Comparison of ENCODE assay signal across 1 cellular context in the genomic region with DNA sequence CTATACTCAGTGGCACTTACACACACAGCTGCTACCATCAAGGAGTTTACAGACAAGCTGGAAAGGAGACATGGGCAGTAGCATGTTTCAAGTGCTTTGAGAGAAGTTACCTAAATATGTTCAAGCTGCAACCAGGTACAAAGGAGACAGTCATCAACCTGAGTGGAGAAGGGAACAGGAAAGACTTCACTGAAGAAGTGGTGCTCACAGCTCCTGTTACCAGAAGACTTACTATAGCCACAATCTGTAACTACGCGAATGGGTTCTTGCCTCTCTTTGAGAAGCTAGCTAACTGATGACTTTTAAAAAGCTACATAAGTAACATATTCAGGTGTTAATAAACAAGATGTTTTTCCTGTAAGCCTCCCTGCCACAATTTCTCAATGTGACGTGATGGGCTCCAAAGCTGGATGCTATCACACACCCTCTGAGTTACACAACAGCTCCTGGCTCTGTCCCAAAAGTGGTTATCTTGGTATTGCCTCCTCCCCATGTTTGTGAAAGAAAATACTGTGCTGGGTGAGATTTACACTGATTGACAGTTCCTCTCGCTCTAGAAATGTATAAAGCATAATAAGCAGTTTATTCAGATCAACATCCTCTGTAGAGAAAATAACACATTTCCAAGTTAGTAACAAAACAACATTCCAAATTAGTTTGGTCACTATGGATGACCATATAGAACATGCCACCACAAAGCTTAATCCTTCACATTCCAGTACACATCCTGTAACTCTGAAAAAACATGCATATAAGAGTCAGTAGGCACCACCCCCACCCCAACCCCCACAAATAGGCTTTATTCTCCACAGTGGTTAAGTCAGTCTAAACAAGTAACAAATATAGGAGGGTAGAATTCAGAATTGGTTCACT.
TF ChIP-seq lines count a peak whose summit lies in the region.

No MANE protein-coding gene starts in this region.

TF ChIP-seq in K562, 482 proteins besides CTCF, POLR2A, EP300 and RAD21 (continued from another document and continues in another):
- TF ChIP-seq, protein P1, sequence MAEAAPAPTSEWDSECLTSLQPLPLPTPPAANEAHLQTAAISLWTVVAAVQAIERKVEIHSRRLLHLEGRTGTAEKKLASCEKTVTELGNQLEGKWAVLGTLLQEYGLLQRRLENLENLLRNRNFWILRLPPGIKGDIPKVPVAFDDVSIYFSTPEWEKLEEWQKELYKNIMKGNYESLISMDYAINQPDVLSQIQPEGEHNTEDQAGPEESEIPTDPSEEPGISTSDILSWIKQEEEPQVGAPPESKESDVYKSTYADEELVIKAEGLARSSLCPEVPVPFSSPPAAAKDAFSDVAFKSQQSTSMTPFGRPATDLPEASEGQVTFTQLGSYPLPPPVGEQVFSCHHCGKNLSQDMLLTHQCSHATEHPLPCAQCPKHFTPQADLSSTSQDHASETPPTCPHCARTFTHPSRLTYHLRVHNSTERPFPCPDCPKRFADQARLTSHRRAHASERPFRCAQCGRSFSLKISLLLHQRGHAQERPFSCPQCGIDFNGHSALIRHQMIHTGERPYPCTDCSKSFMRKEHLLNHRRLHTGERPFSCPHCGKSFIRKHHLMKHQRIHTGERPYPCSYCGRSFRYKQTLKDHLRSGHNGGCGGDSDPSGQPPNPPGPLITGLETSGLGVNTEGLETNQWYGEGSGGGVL (CRISPR knock-in tag; IDR thresholded peaks at IDR 0.05): no peak
- TF ChIP-seq ZNF717 (CRISPR knock-in tag; IDR thresholded peaks at IDR 0.05): no peak
- peak; percentile 51; the same call in 1 of the 2 replicates for TF ChIP-seq GATA2 (CRISPR knock-in tag; IDR thresholded peaks at IDR 0.05)
- TF ChIP-seq ZNF764 (CRISPR knock-in tag; IDR thresholded peaks at IDR 0.05; ENCODE audit: low read depth): no peak
- no peak for TF ChIP-seq BRD4 (IDR thresholded peaks at IDR 0.05)
- TF ChIP-seq KDM5B (IDR thresholded peaks at IDR 0.05; ENCODE audit: insufficient replicate concordance, low read depth, low read length): no peak
- TF ChIP-seq, protein P2, sequence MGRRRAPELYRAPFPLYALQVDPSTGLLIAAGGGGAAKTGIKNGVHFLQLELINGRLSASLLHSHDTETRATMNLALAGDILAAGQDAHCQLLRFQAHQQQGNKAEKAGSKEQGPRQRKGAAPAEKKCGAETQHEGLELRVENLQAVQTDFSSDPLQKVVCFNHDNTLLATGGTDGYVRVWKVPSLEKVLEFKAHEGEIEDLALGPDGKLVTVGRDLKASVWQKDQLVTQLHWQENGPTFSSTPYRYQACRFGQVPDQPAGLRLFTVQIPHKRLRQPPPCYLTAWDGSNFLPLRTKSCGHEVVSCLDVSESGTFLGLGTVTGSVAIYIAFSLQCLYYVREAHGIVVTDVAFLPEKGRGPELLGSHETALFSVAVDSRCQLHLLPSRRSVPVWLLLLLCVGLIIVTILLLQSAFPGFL (CRISPR knock-in tag; IDR thresholded peaks at IDR 0.05): no peak
- no peak for TF ChIP-seq ELF1 (tag; IDR thresholded peaks at IDR 0.05)
- peak; percentile 61; the same call in 1 of the 2 replicates for TF ChIP-seq C11orf30 (IDR thresholded peaks at IDR 0.05; ENCODE audit: low read depth)
- TF ChIP-seq YBX1 (IDR thresholded peaks at IDR 0.05): no peak
- TF ChIP-seq, protein P3, sequence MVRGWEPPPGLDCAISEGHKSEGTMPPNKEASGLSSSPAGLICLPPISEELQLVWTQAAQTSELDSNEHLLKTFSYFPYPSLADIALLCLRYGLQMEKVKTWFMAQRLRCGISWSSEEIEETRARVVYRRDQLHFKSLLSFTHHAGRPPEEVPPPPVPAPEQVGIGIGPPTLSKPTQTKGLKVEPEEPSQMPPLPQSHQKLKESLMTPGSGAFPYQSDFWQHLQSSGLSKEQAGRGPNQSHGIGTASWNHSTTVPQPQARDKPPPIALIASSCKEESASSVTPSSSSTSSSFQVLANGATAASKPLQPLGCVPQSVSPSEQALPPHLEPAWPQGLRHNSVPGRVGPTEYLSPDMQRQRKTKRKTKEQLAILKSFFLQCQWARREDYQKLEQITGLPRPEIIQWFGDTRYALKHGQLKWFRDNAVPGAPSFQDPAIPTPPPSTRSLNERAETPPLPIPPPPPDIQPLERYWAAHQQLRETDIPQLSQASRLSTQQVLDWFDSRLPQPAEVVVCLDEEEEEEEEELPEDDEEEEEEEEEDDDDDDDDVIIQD (CRISPR knock-in tag; IDR thresholded peaks at IDR 0.05): no peak
- peak; percentile 16; the same call in 1 of the 2 replicates for TF ChIP-seq MAFF (IDR thresholded peaks at IDR 0.05; ENCODE audit: low read length)
- no peak for TF ChIP-seq TFAM (CRISPR knock-in tag; conservative IDR thresholded peaks at IDR 0.05)
- no peak for TF ChIP-seq CHD2 (IDR thresholded peaks at IDR 0.05; ENCODE audit: low read depth, low read length)
- TF ChIP-seq FOXJ2 (tag; IDR thresholded peaks at IDR 0.05): peak; percentile 79; the same call in 1 of the 2 replicates
- TF ChIP-seq POLR2G (IDR thresholded peaks at IDR 0.05; ENCODE audit: low read depth, low read length): no peak
- TF ChIP-seq MED1 (CRISPR knock-in tag; IDR thresholded peaks at IDR 0.05; ENCODE audit: borderline replicate concordance): no peak
- peak; percentile 71 for TF ChIP-seq HDAC3 (IDR thresholded peaks at IDR 0.05; ENCODE audit: borderline replicate concordance, partially characterized antibody)
- no peak for TF ChIP-seq XRCC3 (IDR thresholded peaks at IDR 0.05)
- TF ChIP-seq, protein P4, sequence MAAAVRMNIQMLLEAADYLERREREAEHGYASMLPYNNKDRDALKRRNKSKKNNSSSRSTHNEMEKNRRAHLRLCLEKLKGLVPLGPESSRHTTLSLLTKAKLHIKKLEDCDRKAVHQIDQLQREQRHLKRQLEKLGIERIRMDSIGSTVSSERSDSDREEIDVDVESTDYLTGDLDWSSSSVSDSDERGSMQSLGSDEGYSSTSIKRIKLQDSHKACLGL (CRISPR knock-in tag; IDR thresholded peaks at IDR 0.05; ENCODE audit: borderline replicate concordance, poor library complexity, severe bottlenecking): no peak
- no peak for TF ChIP-seq RB1 (IDR thresholded peaks at IDR 0.05; ENCODE audit: low read depth)
- peak; percentile 62 for TF ChIP-seq MTA2 (IDR thresholded peaks at IDR 0.05; ENCODE audit: low read depth)
- TF ChIP-seq SMARCB1 (IDR thresholded peaks at IDR 0.05; ENCODE audit: insufficient read length, low read depth): no peak
- TF ChIP-seq, protein P5, sequence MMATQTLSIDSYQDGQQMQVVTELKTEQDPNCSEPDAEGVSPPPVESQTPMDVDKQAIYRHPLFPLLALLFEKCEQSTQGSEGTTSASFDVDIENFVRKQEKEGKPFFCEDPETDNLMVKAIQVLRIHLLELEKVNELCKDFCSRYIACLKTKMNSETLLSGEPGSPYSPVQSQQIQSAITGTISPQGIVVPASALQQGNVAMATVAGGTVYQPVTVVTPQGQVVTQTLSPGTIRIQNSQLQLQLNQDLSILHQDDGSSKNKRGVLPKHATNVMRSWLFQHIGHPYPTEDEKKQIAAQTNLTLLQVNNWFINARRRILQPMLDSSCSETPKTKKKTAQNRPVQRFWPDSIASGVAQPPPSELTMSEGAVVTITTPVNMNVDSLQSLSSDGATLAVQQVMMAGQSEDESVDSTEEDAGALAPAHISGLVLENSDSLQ (IDR thresholded peaks at IDR 0.05): peak; percentile 96
- TF ChIP-seq EP400 (IDR thresholded peaks at IDR 0.05): no peak
- TF ChIP-seq, protein P6, sequence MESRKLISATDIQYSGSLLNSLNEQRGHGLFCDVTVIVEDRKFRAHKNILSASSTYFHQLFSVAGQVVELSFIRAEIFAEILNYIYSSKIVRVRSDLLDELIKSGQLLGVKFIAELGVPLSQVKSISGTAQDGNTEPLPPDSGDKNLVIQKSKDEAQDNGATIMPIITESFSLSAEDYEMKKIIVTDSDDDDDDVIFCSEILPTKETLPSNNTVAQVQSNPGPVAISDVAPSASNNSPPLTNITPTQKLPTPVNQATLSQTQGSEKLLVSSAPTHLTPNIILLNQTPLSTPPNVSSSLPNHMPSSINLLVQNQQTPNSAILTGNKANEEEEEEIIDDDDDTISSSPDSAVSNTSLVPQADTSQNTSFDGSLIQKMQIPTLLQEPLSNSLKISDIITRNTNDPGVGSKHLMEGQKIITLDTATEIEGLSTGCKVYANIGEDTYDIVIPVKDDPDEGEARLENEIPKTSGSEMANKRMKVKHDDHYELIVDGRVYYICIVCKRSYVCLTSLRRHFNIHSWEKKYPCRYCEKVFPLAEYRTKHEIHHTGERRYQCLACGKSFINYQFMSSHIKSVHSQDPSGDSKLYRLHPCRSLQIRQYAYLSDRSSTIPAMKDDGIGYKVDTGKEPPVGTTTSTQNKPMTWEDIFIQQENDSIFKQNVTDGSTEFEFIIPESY (CRISPR knock-in tag; IDR thresholded peaks at IDR 0.05): no peak
- no peak for TF ChIP-seq TAF15 (IDR thresholded peaks at IDR 0.05; ENCODE audit: low read depth, low read length)
- no peak for TF ChIP-seq SPI1 (IDR thresholded peaks at IDR 0.05; ENCODE audit: borderline replicate concordance, low read depth, low read length)
- no peak for TF ChIP-seq MECOM (CRISPR knock-in tag; IDR thresholded peaks at IDR 0.05)
- no peak for TF ChIP-seq HMG20A (CRISPR knock-in tag; conservative IDR thresholded peaks at IDR 0.05)
- no peak for TF ChIP-seq MEF2A (IDR thresholded peaks at IDR 0.05; ENCODE audit: control insufficient read depth, low read depth, low read length)
- no peak for TF ChIP-seq CHD4 (IDR thresholded peaks at IDR 0.05; ENCODE audit: insufficient read depth, insufficient replicate concordance, low read depth, low read length, poor library complexity, severe bottlenecking)
- TF ChIP-seq EHMT2 (IDR thresholded peaks at IDR 0.05): no peak
- TF ChIP-seq, protein P7, sequence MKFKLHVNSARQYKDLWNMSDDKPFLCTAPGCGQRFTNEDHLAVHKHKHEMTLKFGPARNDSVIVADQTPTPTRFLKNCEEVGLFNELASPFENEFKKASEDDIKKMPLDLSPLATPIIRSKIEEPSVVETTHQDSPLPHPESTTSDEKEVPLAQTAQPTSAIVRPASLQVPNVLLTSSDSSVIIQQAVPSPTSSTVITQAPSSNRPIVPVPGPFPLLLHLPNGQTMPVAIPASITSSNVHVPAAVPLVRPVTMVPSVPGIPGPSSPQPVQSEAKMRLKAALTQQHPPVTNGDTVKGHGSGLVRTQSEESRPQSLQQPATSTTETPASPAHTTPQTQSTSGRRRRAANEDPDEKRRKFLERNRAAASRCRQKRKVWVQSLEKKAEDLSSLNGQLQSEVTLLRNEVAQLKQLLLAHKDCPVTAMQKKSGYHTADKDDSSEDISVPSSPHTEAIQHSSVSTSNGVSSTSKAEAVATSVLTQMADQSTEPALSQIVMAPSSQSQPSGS (CRISPR knock-in tag; IDR thresholded peaks at IDR 0.05): no peak
- no peak for TF ChIP-seq ZNF766 (CRISPR knock-in tag; conservative IDR thresholded peaks at IDR 0.05)
- no peak for TF ChIP-seq ZNF282 (CRISPR knock-in tag; IDR thresholded peaks at IDR 0.05)
- no peak for TF ChIP-seq NR2F6 (CRISPR knock-in tag; IDR thresholded peaks at IDR 0.05)
- no peak for TF ChIP-seq SNRNP70 (optimal IDR thresholded peaks at IDR 0.05; ENCODE audit: low read depth, low read length)
- no peak for TF ChIP-seq PCBP2 (IDR thresholded peaks at IDR 0.05; ENCODE audit: low read depth, low read length, poor library complexity, severe bottlenecking)
- no peak for TF ChIP-seq RNF2 (IDR thresholded peaks at IDR 0.05)
- TF ChIP-seq, protein P8, sequence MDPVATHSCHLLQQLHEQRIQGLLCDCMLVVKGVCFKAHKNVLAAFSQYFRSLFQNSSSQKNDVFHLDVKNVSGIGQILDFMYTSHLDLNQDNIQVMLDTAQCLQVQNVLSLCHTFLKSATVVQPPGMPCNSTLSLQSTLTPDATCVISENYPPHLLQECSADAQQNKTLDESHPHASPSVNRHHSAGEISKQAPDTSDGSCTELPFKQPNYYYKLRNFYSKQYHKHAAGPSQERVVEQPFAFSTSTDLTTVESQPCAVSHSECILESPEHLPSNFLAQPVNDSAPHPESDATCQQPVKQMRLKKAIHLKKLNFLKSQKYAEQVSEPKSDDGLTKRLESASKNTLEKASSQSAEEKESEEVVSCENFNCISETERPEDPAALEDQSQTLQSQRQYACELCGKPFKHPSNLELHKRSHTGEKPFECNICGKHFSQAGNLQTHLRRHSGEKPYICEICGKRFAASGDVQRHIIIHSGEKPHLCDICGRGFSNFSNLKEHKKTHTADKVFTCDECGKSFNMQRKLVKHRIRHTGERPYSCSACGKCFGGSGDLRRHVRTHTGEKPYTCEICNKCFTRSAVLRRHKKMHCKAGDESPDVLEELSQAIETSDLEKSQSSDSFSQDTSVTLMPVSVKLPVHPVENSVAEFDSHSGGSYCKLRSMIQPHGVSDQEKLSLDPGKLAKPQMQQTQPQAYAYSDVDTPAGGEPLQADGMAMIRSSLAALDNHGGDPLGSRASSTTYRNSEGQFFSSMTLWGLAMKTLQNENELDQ (CRISPR knock-in tag; IDR thresholded peaks at IDR 0.05; ENCODE audit: borderline replicate concordance): no peak
- TF ChIP-seq SETDB1 (IDR thresholded peaks at IDR 0.05; ENCODE audit: low read length): no peak
- TF ChIP-seq, protein P9, sequence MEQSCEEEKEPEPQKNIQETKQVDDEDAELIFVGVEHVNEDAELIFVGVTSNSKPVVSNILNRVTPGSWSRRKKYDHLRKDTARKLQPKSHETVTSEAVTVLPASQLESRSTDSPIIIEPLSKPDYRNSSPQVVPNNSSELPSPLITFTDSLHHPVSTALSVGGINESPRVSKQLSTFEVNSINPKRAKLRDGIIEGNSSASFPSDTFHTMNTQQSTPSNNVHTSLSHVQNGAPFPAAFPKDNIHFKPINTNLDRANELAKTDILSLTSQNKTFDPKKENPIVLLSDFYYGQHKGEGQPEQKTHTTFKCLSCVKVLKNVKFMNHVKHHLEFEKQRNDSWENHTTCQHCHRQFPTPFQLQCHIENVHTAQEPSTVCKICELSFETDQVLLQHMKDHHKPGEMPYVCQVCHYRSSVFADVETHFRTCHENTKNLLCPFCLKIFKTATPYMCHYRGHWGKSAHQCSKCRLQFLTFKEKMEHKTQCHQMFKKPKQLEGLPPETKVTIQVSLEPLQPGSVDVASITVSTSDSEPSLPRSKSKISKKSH (CRISPR knock-in tag; IDR thresholded peaks at IDR 0.05): no peak
- no peak for TF ChIP-seq ZNF23 (CRISPR knock-in tag; IDR thresholded peaks at IDR 0.05)
- TF ChIP-seq RBBP5 (IDR thresholded peaks at IDR 0.05; ENCODE audit: borderline replicate concordance, insufficient read depth, low read length, poor library complexity, severe bottlenecking): no peak
- TF ChIP-seq ATF7 (IDR thresholded peaks at IDR 0.05): peak; percentile 79
